16 cellular contexts compared by ENCODE assay signal in the genomic region with DNA sequence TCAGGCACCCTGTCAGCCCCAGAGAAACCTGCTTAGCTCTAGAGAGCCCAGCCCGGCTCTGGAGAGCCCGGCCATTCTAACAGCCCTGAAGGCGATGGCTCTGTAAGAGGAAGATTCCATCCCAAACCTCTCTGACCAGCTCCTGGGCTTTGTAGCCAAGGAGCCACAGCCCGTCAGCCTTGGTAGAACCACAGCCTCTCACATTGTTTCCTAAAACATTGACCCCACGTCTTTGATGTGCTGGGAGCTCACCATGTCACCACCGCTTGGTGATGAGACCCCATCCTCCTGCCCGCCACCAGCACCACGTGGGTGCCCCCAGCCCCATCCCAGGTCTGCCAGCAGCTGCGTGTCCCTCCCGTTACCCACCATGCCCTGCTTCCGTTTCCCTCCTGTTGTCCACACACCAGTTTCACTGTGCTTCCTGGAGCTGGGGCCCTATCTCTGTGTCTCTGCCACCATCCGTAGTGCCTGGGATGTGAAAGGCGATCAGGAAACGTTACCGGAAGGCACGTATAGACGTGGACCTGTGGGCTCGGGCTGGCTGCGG.
DNase-seq lines count a peak whose midpoint lies in the region; ATAC-seq and TF ChIP-seq lines count a peak whose summit lies in the region.
"Had no signal": no experiment of that assay in that cellular context is flagged by ENCODE, and none has a peak within 500 bp of the region (broad histone marks: within the 10 kb centered on the region; RNA-seq: fewer than 3 reads in every experiment).

No MANE protein-coding gene starts in this region.

- no peak overlapping the region for H3K4me3 ChIP-seq in body of pancreas
- H3K4me3 ChIP-seq: BLaER1, cardiac muscle cell, GM23338, lung, neural progenitor cell had no signal

- no peaks in the 10 kb centered on the region for H3K27me3 Mint-ChIP-seq in CD4-positive, alpha-beta T cell
- H3K27me3 Mint-ChIP-seq in natural killer cell (ENCODE audit: low read depth in 2 of 2), result no peaks in the 10 kb centered on the region
- H3K27me3 Mint-ChIP-seq: activated naive CD8-positive, alpha-beta T cell treated with anti-CD3 and anti-CD28 coated beads, Interleukin-2, amount 50 U/mL, for 24 hours had no signal

- peaks cover 9% of the 10 kb centered on the region for H3K9me3 ChIP-seq in CD4-positive, alpha-beta T cell (ENCODE audit: control insufficient read depth, low read length)
- H3K9me3 ChIP-seq in body of pancreas, result no peaks in the 10 kb centered on the region
- H3K9me3 ChIP-seq: BLaER1, thoracic aorta had no signal

- H3K27ac ChIP-seq in CD4-positive, alpha-beta T cell (ENCODE audit: low read depth, low read length), result no peak overlapping the region
- H3K27ac ChIP-seq in body of pancreas (no peak overlapping the region), substantia nigra (ENCODE audit: low read depth, low read length, poor library complexity, severe bottlenecking) (no peak overlapping the region)
- H3K27ac ChIP-seq: BLaER1, foreskin keratinocyte, neural progenitor cell, thoracic aorta had no signal

- CTCF ChIA-PET in CD4-positive, alpha-beta T cell (lab: Charles Lee), result interaction anchor here (1.3 kb wide), 1 partner anchor 234 kb away, joined by 3 read pairs; no protein-coding TSS in a partner anchor

- intact Hi-C loops in CD4-positive, alpha-beta T cell (cut with DNase I, micrococcal nuclease), result no loop called here
- intact Hi-C loops in body of pancreas (cut with DNase I) (loop anchor here (10.0 kb wide), 1 partner anchor 230 kb away; no protein-coding TSS in a partner anchor), natural killer cell (cut with micrococcal nuclease) (no loop called here)

- ATAC-seq in CD4-positive, alpha-beta T cell (ENCODE audit: poor library complexity), result no peak
- ATAC-seq in GM19025 (IDR thresholded peaks at IDR 0.05; ENCODE audit: low read depth, unreplicated experiment), result peak; percentile 15
- ATAC-seq in body of pancreas, result peak; percentile 15
- no peak for ATAC-seq in natural killer cell
- ATAC-seq in HG03442 (IDR thresholded peaks at IDR 0.05; ENCODE audit: unreplicated experiment), result no peak

- no peak for TF ChIP-seq POLR2A in body of pancreas (IDR thresholded peaks at IDR 0.05)

- peaks cover 6% of the 10 kb centered on the region for H3K9me3 Mint-ChIP-seq in CD4-positive, alpha-beta T cell
- peaks cover 8 to 10% of the 10 kb centered on the region in 2 donors for H3K9me3 Mint-ChIP-seq in natural killer cell
- H3K9me3 Mint-ChIP-seq: activated naive CD8-positive, alpha-beta T cell treated with anti-CD3 and anti-CD28 coated beads, Interleukin-2, amount 50 U/mL, for 24 hours; neural progenitor cell had no signal

- peaks cover 71% of the 10 kb centered on the region for H3K36me3 Mint-ChIP-seq in CD4-positive, alpha-beta T cell (ENCODE audit: low read depth)
- peaks cover 7% of the 10 kb centered on the region for H3K36me3 Mint-ChIP-seq in natural killer cell

- H3K36me3 ChIP-seq in body of pancreas (replicated peaks in 1 of 2; ENCODE audit: insufficient read depth in 1 of 2, low read depth in 2 of 2), result peaks cover 0 to 12% of the 10 kb centered on the region in 2 donors
- H3K36me3 ChIP-seq: neural progenitor cell, thoracic aorta had no signal

- peak in 1 of 10 experiments; percentile 26 for DNase-seq in CD4-positive, alpha-beta T cell
- DNase-seq in body of pancreas (no peak), natural killer cell (no peak), substantia nigra (lab: John Stamatoyannopoulos, UW) (no peak), CD1c-positive myeloid dendritic cell (ENCODE audit: extremely low spot score) (no peak)
- DNase-seq: NCI-H446 treated with DMSO at 0.1 percent for 48 hours had no signal

- peak overlapping the region; percentile 33 for H3K27ac Mint-ChIP-seq in CD4-positive, alpha-beta T cell
- peak overlapping the region in 1 of 2 donors; percentile 93 for H3K27ac Mint-ChIP-seq in natural killer cell
- H3K27ac Mint-ChIP-seq: activated naive CD8-positive, alpha-beta T cell treated with anti-CD3 and anti-CD28 coated beads, Interleukin-2, amount 50 U/mL, for 24 hours; GM23338; neural progenitor cell had no signal

- 72 to 84% methylated on average over 16 to 19 of the region's 19 CpGs for WGBS in body of pancreas, 2 donors

- H3K4me3 Mint-ChIP-seq in CD4-positive, alpha-beta T cell, result no peak overlapping the region
- H3K4me3 Mint-ChIP-seq in natural killer cell, result peak overlapping the region; percentile 72
- H3K4me3 Mint-ChIP-seq: GM23338, neural progenitor cell had no signal

- peaks cover 26% of the 10 kb centered on the region for H3K4me1 Mint-ChIP-seq in CD4-positive, alpha-beta T cell (ENCODE audit: low read depth)
- H3K4me1 Mint-ChIP-seq in natural killer cell, result peaks cover 26% of the 10 kb centered on the region in 2 donors

- no peaks in the 10 kb centered on the region for H3K27me3 ChIP-seq in CD4-positive, alpha-beta T cell (ENCODE audit: control insufficient read depth, insufficient read depth, low read length)
- no peaks in the 10 kb centered on the region for H3K27me3 ChIP-seq in body of pancreas
- H3K27me3 ChIP-seq: cardiac muscle cell, foreskin keratinocyte, neural progenitor cell had no signal

- POLR2A ChIA-PET in CD4-positive, alpha-beta T cell (lab: Charles Lee), result no interaction called here

- no peaks in the 10 kb centered on the region for H3K4me1 ChIP-seq in body of pancreas
- H3K4me1 ChIP-seq: foreskin keratinocyte, neural progenitor cell had no signal

- no peak for TF ChIP-seq CTCF in CD4-positive, alpha-beta T cell (IDR thresholded peaks at IDR 0.05)
- no peak for TF ChIP-seq CTCF in body of pancreas (IDR thresholded peaks at IDR 0.05)
- TF ChIP-seq CTCF in natural killer cell (IDR thresholded peaks at IDR 0.05), result peak; percentile 5

Comparison
In these comparisons a context has a peak if more than half of its experiments do, and no peak if none do; other contexts are left out.
1. ATAC-seq: peak in GM19025 (single experiment) and body of pancreas (single experiment); none in CD4-positive, alpha-beta T cell (single experiment), natural killer cell (0 of 3) and HG03442 (single experiment).